In the genomic region with DNA sequence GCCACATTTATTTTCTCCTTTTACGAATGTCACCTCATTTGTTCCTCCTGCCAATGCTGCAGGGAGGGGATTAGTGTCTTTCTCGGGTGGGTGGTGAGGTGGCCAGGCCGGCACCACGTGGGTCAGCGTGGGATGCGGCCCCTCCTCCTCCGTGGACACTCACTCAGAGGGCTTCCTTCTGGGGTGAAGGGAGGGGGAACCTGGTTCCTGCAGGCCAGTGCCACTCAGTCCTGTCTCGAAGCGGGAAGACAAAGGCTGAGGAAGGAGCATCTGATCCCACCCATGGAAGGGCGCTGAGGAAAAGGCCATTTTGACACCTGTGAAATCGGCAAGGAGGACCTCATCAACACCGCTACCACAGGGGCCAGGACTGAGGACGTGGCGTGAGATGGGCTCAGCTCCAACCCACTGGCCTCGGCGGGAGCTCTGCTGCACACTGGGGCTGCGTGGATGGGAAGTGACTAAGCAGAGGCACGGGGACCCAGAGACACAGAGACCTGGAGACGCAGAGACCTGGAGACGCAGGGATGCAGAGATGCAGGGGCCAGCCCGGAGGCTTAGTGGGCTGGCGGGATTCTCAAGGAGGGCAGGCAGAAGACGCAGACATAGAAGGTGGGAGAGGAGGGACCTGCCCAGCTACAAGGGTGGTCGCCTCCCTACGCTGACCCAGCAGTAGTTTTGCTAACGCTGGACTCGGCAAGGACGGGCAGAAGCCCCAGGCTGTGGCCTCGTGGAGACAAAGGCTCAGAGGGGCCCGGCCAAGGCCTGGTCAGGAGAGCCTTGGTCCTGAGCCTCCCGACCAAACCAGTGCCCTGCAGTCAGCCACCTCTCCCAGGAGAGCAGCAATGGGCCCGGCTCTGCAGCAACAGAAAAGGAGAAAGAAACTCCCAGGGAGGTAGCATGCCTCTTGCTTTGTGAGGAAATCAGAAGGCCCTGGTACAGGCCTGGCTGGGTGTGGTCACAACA, we compare ENCODE assay signal across 17 cellular contexts.
DNase-seq lines count a peak whose midpoint lies in the region; TF ChIP-seq lines count a peak whose summit lies in the region.
"Had no signal": no experiment of that assay in that cellular context is flagged by ENCODE, and none has a peak within 500 bp of the region (broad histone marks: within the 10 kb centered on the region; RNA-seq: fewer than 3 reads in every experiment).

No MANE protein-coding gene starts in this region.

- DNase-seq in H7: peak; percentile 41
- peak; percentile 2 for DNase-seq in SK-MEL-5 (ENCODE audit: low read depth, low spot score)
- peak; percentile 7 for DNase-seq in iPS-NIHi11 (ENCODE audit: low spot score)
- DNase-seq in prostate gland (ENCODE audit: low spot score): peak; percentile 2
- DNase-seq in NCI-H1092 treated with DMSO at 0.1 percent for 48 hours (lab: John Stamatoyannopoulos, UW): no peak
- no peak for DNase-seq in foreskin fibroblast
- DNase-seq in cerebellum (ENCODE audit: low spot score): no peak
- DNase-seq: activated CD4-positive, alpha-beta T cell treated with anti-CD3 and anti-CD28 coated beads for 48 hours; activated T-cell treated with anti-CD3 and anti-CD28 coated beads, Interleukin-2, amount 50 U/mL, for 48 hours; central memory CD4-positive, alpha-beta T cell; foreskin melanocyte; mesendoderm; MM.1S; NCI-H2029 treated with DMSO at 0.1 percent for 48 hours; NCI-H524; SJCRH30 had no signal

- H3K36me3 ChIP-seq in H7 (replicated peaks; ENCODE audit: control insufficient read depth, insufficient read depth, low read length) (no peaks in the 10 kb centered on the region), prostate gland (no peaks in the 10 kb centered on the region)
- H3K36me3 ChIP-seq: neutrophil, SJCRH30 had no signal

- TF ChIP-seq CTCF in prostate gland (IDR thresholded peaks at IDR 0.05): no peak
- TF ChIP-seq CTCF in foreskin fibroblast (IDR thresholded peaks at IDR 0.05; ENCODE audit: low read depth, low read length): no peak

- H3K4me3 ChIP-seq in H7 (ENCODE audit: insufficient read depth, low read depth, low read length) (no peak overlapping the region), prostate gland (no peak overlapping the region), foreskin fibroblast (ENCODE audit: low read depth in 1 of 2, low read length in 2 of 2) (no peak overlapping the region)
- H3K4me3 ChIP-seq: SJCRH30 had no signal

- WGBS in prostate gland: 80% methylated on average over 32 of the region's 32 CpGs

- no peak for TF ChIP-seq POLR2A in prostate gland (IDR thresholded peaks at IDR 0.05)

- H3K27me3 ChIP-seq in H7 (ENCODE audit: control insufficient read depth, insufficient read depth, low read length): no peaks in the 10 kb centered on the region; the same call in 1 of the 2 replicates
- no peaks in the 10 kb centered on the region for H3K27me3 ChIP-seq in prostate gland (replicated peaks; ENCODE audit: insufficient read depth)
- H3K27me3 ChIP-seq: neutrophil had no signal

- H3K27ac ChIP-seq in prostate gland: no peak overlapping the region
- H3K27ac ChIP-seq: neutrophil, SJCRH30 had no signal

- in situ Hi-C loops in SK-MEL-5 (cut with HindIII; ENCODE audit: low pct_unique_long_range_greater_than_20kb, low sequenced_read_pairs): no loop called here

- no peaks in the 10 kb centered on the region for H3K4me1 ChIP-seq in prostate gland (replicated peaks)
- H3K4me1 ChIP-seq: SJCRH30 had no signal

- H3K9me3 ChIP-seq in prostate gland: no peaks in the 10 kb centered on the region
- H3K9me3 ChIP-seq: neutrophil, SJCRH30 had no signal

- intact Hi-C loops in prostate gland (cut with DNase I): no loop called here

Comparison
In these comparisons a context has a peak if more than half of its experiments do, and no peak if none do; other contexts are left out.
1. DNase-seq: peak in H7 (single experiment), SK-MEL-5 (single experiment), iPS-NIHi11 (single experiment) and prostate gland (single experiment); none in NCI-H1092 treated with DMSO at 0.1 percent for 48 hours (single experiment), foreskin fibroblast (0 of 2) and cerebellum (single experiment).